ENCODE assay signal across 8 cellular contexts in the genomic region with DNA sequence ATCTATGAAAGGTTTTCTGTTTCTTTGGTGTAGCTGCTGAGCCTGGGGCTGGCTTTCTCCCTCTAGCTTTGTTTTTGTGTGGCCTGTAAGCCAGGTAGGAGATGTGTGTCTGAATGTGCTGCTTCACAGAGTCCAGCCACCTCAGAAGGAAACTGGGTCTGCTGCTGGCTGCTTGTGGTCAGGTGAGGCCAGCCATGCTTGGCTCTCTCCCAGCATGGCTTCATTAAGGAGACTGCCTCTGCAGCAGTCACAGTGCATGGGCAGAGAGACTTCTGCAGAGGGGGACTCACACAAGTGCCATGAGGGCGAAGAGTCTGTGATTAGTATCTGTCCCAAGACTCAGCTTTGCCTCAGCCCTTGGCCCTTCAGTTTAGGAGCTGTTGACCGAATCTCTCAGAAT.
DNase-seq lines count a peak whose midpoint lies in the region; ATAC-seq lines count a peak whose summit lies in the region.

No MANE protein-coding gene starts in this region.

- H3K4me1 ChIP-seq in endocrine pancreas (ENCODE audit: control insufficient read depth, insufficient read depth, low read length), result peaks cover 17% of the 10 kb centered on the region

- H3K27me3 ChIP-seq in endocrine pancreas (ENCODE audit: control insufficient read depth, insufficient read depth, low read length), result no peaks in the 10 kb centered on the region

- peaks cover 62% of the 10 kb centered on the region for H3K36me3 Mint-ChIP-seq in stimulated activated memory B cell treated with anti-CD40 and anti-IgM and Interleukin-4, amounts not matched to agents 10 μg/mL and 1 μg/mL and 100 μg/mL, for 72 hours
- H3K36me3 Mint-ChIP-seq in activated T-cell treated with anti-CD3 and anti-CD28 coated beads, Interleukin-2, amount 50 U/mL, for 24 hours (ENCODE audit: low read depth), result peaks cover 92% of the 10 kb centered on the region

- no peak overlapping the region for H3K4me3 Mint-ChIP-seq in stimulated activated memory B cell treated with anti-CD40 and anti-IgM and Interleukin-4, amounts not matched to agents 10 μg/mL and 1 μg/mL and 100 μg/mL, for 72 hours
- no peak overlapping the region for H3K4me3 Mint-ChIP-seq in activated T-cell treated with anti-CD3 and anti-CD28 coated beads, Interleukin-2, amount 50 U/mL, for 24 hours

- H3K27ac Mint-ChIP-seq in stimulated activated memory B cell treated with anti-CD40 and anti-IgM and Interleukin-4, amounts not matched to agents 10 μg/mL and 1 μg/mL and 100 μg/mL, for 72 hours, result peak overlapping the region; percentile 29
- no peak overlapping the region for H3K27ac Mint-ChIP-seq in activated T-cell treated with anti-CD3 and anti-CD28 coated beads, Interleukin-2, amount 50 U/mL, for 24 hours

- H3K9me3 Mint-ChIP-seq in stimulated activated memory B cell treated with anti-CD40 and anti-IgM and Interleukin-4, amounts not matched to agents 10 μg/mL and 1 μg/mL and 100 μg/mL, for 72 hours, result no peaks in the 10 kb centered on the region
- H3K9me3 Mint-ChIP-seq in activated T-cell treated with anti-CD3 and anti-CD28 coated beads, Interleukin-2, amount 50 U/mL, for 24 hours, result no peaks in the 10 kb centered on the region

- H3K9ac ChIP-seq in endocrine pancreas (ENCODE audit: control insufficient read depth, insufficient read depth, low read length), result no peak overlapping the region

- DNase-seq in EH (ENCODE audit: low read depth) (peak; percentile 38), NAMALWA (ENCODE audit: low spot score) (no peak), NCI-H748 treated with DMSO at 0.1 percent for 48 hours (lab: John Stamatoyannopoulos, UW) (no peak)
- DNase-seq in activated T-cell treated with anti-CD3 and anti-CD28 coated beads, Interleukin-2, amount 50 U/mL, for 24 hours, result no peak

- no peaks in the 10 kb centered on the region for H3K9me3 ChIP-seq in endocrine pancreas (ENCODE audit: control insufficient read depth, low read length)

- no peaks in the 10 kb centered on the region for H3K36me3 ChIP-seq in endocrine pancreas (ENCODE audit: control insufficient read depth, insufficient read depth, low read length)

- no peaks in the 10 kb centered on the region for H3K27me3 Mint-ChIP-seq in stimulated activated memory B cell treated with anti-CD40 and anti-IgM and Interleukin-4, amounts not matched to agents 10 μg/mL and 1 μg/mL and 100 μg/mL, for 72 hours
- no peaks in the 10 kb centered on the region for H3K27me3 Mint-ChIP-seq in activated T-cell treated with anti-CD3 and anti-CD28 coated beads, Interleukin-2, amount 50 U/mL, for 24 hours

- ATAC-seq in GM21381 (IDR thresholded peaks at IDR 0.05; ENCODE audit: unreplicated experiment), result peak; percentile 91
- peak; percentile 97 for ATAC-seq in HG03565 (IDR thresholded peaks at IDR 0.05; ENCODE audit: unreplicated experiment)
- peak; percentile 67 for ATAC-seq in stimulated activated memory B cell treated with anti-CD40 and anti-IgM and Interleukin-4, amounts not matched to agents 10 μg/mL and 1 μg/mL and 100 μg/mL, for 72 hours

- peaks cover 46% of the 10 kb centered on the region for H3K4me1 Mint-ChIP-seq in stimulated activated memory B cell treated with anti-CD40 and anti-IgM and Interleukin-4, amounts not matched to agents 10 μg/mL and 1 μg/mL and 100 μg/mL, for 72 hours
- peaks cover 63% of the 10 kb centered on the region for H3K4me1 Mint-ChIP-seq in activated T-cell treated with anti-CD3 and anti-CD28 coated beads, Interleukin-2, amount 50 U/mL, for 24 hours (ENCODE audit: low read depth)

- peak overlapping the region; percentile 54 for H3K4me3 ChIP-seq in endocrine pancreas (ENCODE audit: control insufficient read depth, insufficient read depth, low read length)
